8 cellular contexts compared by ENCODE assay signal in the genomic region with DNA sequence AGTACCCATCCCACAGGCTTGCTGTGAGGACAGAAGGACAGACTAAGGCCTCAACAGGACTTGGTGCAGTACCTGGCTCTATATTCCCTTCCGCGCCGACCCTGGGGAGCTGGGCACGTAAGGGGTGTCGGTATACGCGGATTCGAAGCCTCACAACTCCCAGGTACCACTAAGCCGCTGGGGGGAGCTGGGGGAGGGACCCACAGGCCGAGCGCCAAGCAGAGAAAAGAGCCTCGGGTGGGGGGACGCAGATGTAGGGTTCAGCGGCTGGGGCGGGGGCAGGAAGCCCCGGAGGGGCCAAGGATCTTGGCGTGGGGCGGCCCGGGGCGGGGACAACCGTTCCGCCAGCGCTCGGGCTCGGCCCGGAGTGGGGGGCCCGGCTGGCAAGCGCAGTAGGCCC.
DNase-seq lines count a peak whose midpoint lies in the region; ATAC-seq, FAIRE-seq and TF ChIP-seq lines count a peak whose summit lies in the region.

No MANE protein-coding gene starts in this region.

- peaks cover 11% of the 10 kb centered on the region for H3K36me3 Mint-ChIP-seq in astrocyte (ENCODE audit: low read depth, unreplicated experiment)

- H3K79me2 ChIP-seq in SU-DHL-6 (ENCODE audit: insufficient read depth, low read length) (peaks cover 25% of the 10 kb centered on the region), astrocyte (ENCODE audit: insufficient read depth, low read length) (peaks cover 36% of the 10 kb centered on the region), smooth muscle cell (ENCODE audit: low read depth) (peaks cover 28% of the 10 kb centered on the region)

- peak overlapping the region; percentile 88 for H3K4me2 ChIP-seq in SU-DHL-6 (ENCODE audit: low read depth, low read length, poor library complexity, severe bottlenecking)
- H3K4me2 ChIP-seq in astrocyte (ENCODE audit: low read length): peak overlapping the region; percentile 100
- H3K4me2 ChIP-seq in smooth muscle cell: peak overlapping the region; percentile 96

- peaks cover 18% of the 10 kb centered on the region for H3F3A ChIP-seq in SU-DHL-6 (ENCODE audit: insufficient read depth)
- no peaks in the 10 kb centered on the region for H3F3A ChIP-seq in smooth muscle cell (ENCODE audit: low read depth)

- no peak for FAIRE-seq in astrocyte (lab: Jason Lieb, UNC)

- peaks cover 9% of the 10 kb centered on the region for H3K4me1 Mint-ChIP-seq in astrocyte (ENCODE audit: low read depth, unreplicated experiment)

- H3K4me3 ChIP-seq in SU-DHL-6 (ENCODE audit: insufficient read depth, low read length, poor library complexity, severe bottlenecking) (peak overlapping the region; percentile 58), astrocyte (ENCODE audit: insufficient read depth, low read depth, low read length) (peak overlapping the region; percentile 94), iPS-18a (ENCODE audit: low read length) (peak overlapping the region; percentile 89), smooth muscle cell (peak overlapping the region; percentile 96)

- H3K9me3 Mint-ChIP-seq in astrocyte (ENCODE audit: unreplicated experiment): no peaks in the 10 kb centered on the region

- peak; percentile 9 for ATAC-seq in HG03039 (IDR thresholded peaks at IDR 0.05; ENCODE audit: unreplicated experiment)

- H3K9ac ChIP-seq in SU-DHL-6 (ENCODE audit: low read length) (peak overlapping the region; percentile 78), astrocyte (ENCODE audit: low read length) (peak overlapping the region; percentile 85), iPS-18a (ENCODE audit: low read length) (peak overlapping the region; percentile 65), smooth muscle cell (ENCODE audit: low read depth) (peak overlapping the region; percentile 90)

- H3K4me1 ChIP-seq in astrocyte (ENCODE audit: insufficient read depth, low read length) (peaks cover 7% of the 10 kb centered on the region), iPS-18a (ENCODE audit: control insufficient read depth, low read depth, low read length) (peaks cover 4% of the 10 kb centered on the region), smooth muscle cell (ENCODE audit: low read depth) (peaks cover 5% of the 10 kb centered on the region)

- no peaks in the 10 kb centered on the region for H3K9me2 ChIP-seq in SU-DHL-6 (replicated peaks; ENCODE audit: insufficient read depth, low read length)

- peak overlapping the region; percentile 97 for H3K4me3 Mint-ChIP-seq in astrocyte (ENCODE audit: unreplicated experiment)

- H3K27me3 Mint-ChIP-seq in astrocyte (ENCODE audit: low read depth, unreplicated experiment): peaks cover 20% of the 10 kb centered on the region

- under 1% methylated on average over 11 of the region's 28 CpGs for WGBS in smooth muscle cell (ENCODE audit: low lambda C conversion rate)

- no peak for TF ChIP-seq CTCF in SU-DHL-6 (IDR thresholded peaks at IDR 0.05; ENCODE audit: insufficient read depth, low read length, poor library complexity, severe bottlenecking)
- TF ChIP-seq CTCF in astrocyte (IDR thresholded peaks at IDR 0.05; ENCODE audit: insufficient read depth, low read depth, low read length): no peak
- no peak for TF ChIP-seq CTCF in smooth muscle cell (IDR thresholded peaks at IDR 0.05; ENCODE audit: borderline replicate concordance, insufficient read depth, poor library complexity, severe bottlenecking)

- DNase-seq in NCI-H1105 treated with DMSO at 0.1 percent for 48 hours (lab: John Stamatoyannopoulos, UW): peak; percentile 22
- no peak for DNase-seq in NCI-H1105 (lab: John Stamatoyannopoulos, UW)
- no peak for DNase-seq in astrocyte (ENCODE audit: low read depth)
- DNase-seq in smooth muscle cell (lab: John Stamatoyannopoulos, UW; ENCODE audit: unreplicated experiment): no peak
- DNase-seq in NOMO-1 (lab: John Stamatoyannopoulos, UW; ENCODE audit: unreplicated experiment in 2 of 2): no peak

- peak overlapping the region; percentile 77 for H3K27ac Mint-ChIP-seq in astrocyte (ENCODE audit: unreplicated experiment)

- H3K27ac ChIP-seq in SU-DHL-6 (ENCODE audit: low read depth, low read length) (peak overlapping the region; percentile 43; the same call in 1 of the 2 replicates), astrocyte (ENCODE audit: low read depth, low read length) (peak overlapping the region; percentile 78), iPS-18a (ENCODE audit: low read length) (no peak overlapping the region), smooth muscle cell (ENCODE audit: low read depth) (peak overlapping the region; percentile 46)

- H4K20me1 ChIP-seq in SU-DHL-6 (ENCODE audit: low read depth, low read length) (peaks cover 7% of the 10 kb centered on the region; the same call in 1 of the 2 replicates), astrocyte (ENCODE audit: insufficient read depth, low read length) (peaks cover 37% of the 10 kb centered on the region), smooth muscle cell (ENCODE audit: low read depth) (peaks cover 24% of the 10 kb centered on the region)

- H3K27me3 ChIP-seq in SU-DHL-6 (ENCODE audit: low read length) (no peaks in the 10 kb centered on the region), astrocyte (ENCODE audit: insufficient read depth, low read length) (peaks cover 1% of the 10 kb centered on the region), iPS-18a (ENCODE audit: control insufficient read depth, insufficient read depth, low read length) (no peaks in the 10 kb centered on the region), smooth muscle cell (ENCODE audit: low read depth) (no peaks in the 10 kb centered on the region)

- H3K9me3 ChIP-seq in SU-DHL-6 (ENCODE audit: insufficient read depth, low read length) (no peaks in the 10 kb centered on the region), astrocyte (ENCODE audit: insufficient read depth, low read depth, low read length) (no peaks in the 10 kb centered on the region), iPS-18a (ENCODE audit: control insufficient read depth, low read depth, low read length) (no peaks in the 10 kb centered on the region), smooth muscle cell (replicated peaks; ENCODE audit: low read depth) (no peaks in the 10 kb centered on the region)

- H2AFZ ChIP-seq in SU-DHL-6 (ENCODE audit: low read depth, low read length, severe bottlenecking): no peak overlapping the region
- peak overlapping the region; percentile 93 for H2AFZ ChIP-seq in astrocyte (ENCODE audit: low read depth, low read length)
- H2AFZ ChIP-seq in smooth muscle cell (ENCODE audit: low read depth): peak overlapping the region; percentile 60

- H3K36me3 ChIP-seq in SU-DHL-6 (ENCODE audit: low read length) (peaks cover 4% of the 10 kb centered on the region; the same call in 1 of the 2 replicates), astrocyte (ENCODE audit: insufficient read depth, low read length) (peaks cover 8% of the 10 kb centered on the region), iPS-18a (ENCODE audit: control insufficient read depth, low read depth, low read length) (peaks cover 19% of the 10 kb centered on the region), smooth muscle cell (ENCODE audit: low read depth) (no peaks in the 10 kb centered on the region)
